ENCODE assay signal across 25 cellular contexts in the genomic region with DNA sequence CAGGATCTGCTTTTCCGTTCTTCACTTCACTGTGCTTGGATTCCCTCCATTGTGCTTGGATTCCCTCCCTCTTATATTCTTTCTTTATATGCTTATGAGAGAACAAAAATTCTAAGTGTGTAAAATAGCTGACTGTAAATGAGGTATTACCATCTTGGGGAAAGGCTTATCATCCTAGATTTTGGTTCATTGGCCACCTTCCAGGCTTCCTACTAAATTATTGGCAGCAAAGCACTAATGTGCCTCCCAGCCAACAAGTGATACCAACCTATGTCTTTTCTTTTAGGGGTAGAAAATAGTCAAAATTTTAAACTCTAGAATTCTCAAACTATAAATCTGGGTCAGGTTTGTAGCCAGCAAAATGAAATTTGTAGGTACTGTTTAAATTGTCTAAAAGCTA.
"Had no signal": no experiment of that assay in that cellular context is flagged by ENCODE, and none has a peak within 500 bp of the region (broad histone marks: within the 10 kb centered on the region; RNA-seq: fewer than 3 reads in every experiment).

No MANE protein-coding gene starts in this region.

- H3K27ac ChIP-seq: left lung, lower lobe of right lung, ovary, right atrium auricular region, right lobe of liver, tibial nerve, uterus had no signal

- H3K9me3 ChIP-seq: lower lobe of right lung, ovary, right atrium auricular region, right lobe of liver, uterus had no signal

- H3K4me1 ChIP-seq: left lung, lower lobe of right lung, right lobe of liver, tibial nerve, uterus had no signal

- H3K27me3 Mint-ChIP-seq: memory B cell; naive thymus-derived CD4-positive, alpha-beta T cell; natural killer cell treated with Interleukin-12 subunit alpha and Interleukin-12 subunit beta and Interleukin-15 and Interleukin-18, amount 100 ng/mL, for 72 hours; progenitor cell of endocrine pancreas; stimulated activated memory B cell treated with anti-CD40 and anti-IgM and Interleukin-4, amounts not matched to agents 10 μg/mL and 1 μg/mL and 100 μg/mL, for 72 hours; stimulated activated naive CD8-positive, alpha-beta T cell treated with anti-CD3 and anti-CD28 coated beads, Interleukin-15, amount 100 ng/mL, for 72 hours; type B pancreatic cell had no signal

- H3K27ac Mint-ChIP-seq: immature natural killer cell; memory B cell; naive thymus-derived CD4-positive, alpha-beta T cell; natural killer cell treated with Interleukin-12 subunit alpha and Interleukin-12 subunit beta and Interleukin-15 and Interleukin-18, amount 100 ng/mL, for 72 hours; progenitor cell of endocrine pancreas; stimulated activated memory B cell treated with anti-CD40 and anti-IgM and Interleukin-4, amounts not matched to agents 10 μg/mL and 1 μg/mL and 100 μg/mL, for 72 hours; stimulated activated naive CD8-positive, alpha-beta T cell treated with anti-CD3 and anti-CD28 coated beads, Interleukin-15, amount 100 ng/mL, for 72 hours; type B pancreatic cell had no signal

- H3K4me1 Mint-ChIP-seq: stimulated activated memory B cell treated with anti-CD40 and anti-IgM and Interleukin-4, amounts not matched to agents 10 μg/mL and 1 μg/mL and 100 μg/mL, for 72 hours had no signal

- H3K9me3 Mint-ChIP-seq: memory B cell; natural killer cell treated with Interleukin-12 subunit alpha and Interleukin-12 subunit beta and Interleukin-15 and Interleukin-18, amount 100 ng/mL, for 72 hours; stimulated activated memory B cell treated with anti-CD40 and anti-IgM and Interleukin-4, amounts not matched to agents 10 μg/mL and 1 μg/mL and 100 μg/mL, for 72 hours; type B pancreatic cell had no signal

- ATAC-seq: left colon; left lung; lower lobe of right lung; mucosa of descending colon; naive thymus-derived CD4-positive, alpha-beta T cell; natural killer cell treated with Interleukin-12 subunit alpha and Interleukin-12 subunit beta and Interleukin-15 and Interleukin-18, amount 100 ng/mL, for 72 hours; right lobe of liver; stimulated activated memory B cell treated with anti-CD40 and anti-IgM and Interleukin-4, amounts not matched to agents 10 μg/mL and 1 μg/mL and 100 μg/mL, for 72 hours; stimulated activated naive CD8-positive, alpha-beta T cell treated with anti-CD3 and anti-CD28 coated beads, Interleukin-15, amount 100 ng/mL, for 72 hours had no signal

- DNase-seq: immature natural killer cell; kidney; left colon; left lung; lower lobe of right lung; midbrain; mucosa of descending colon; naive thymus-derived CD4-positive, alpha-beta T cell; ovary; right lobe of liver; stimulated activated CD4-positive, alpha-beta T cell treated with anti-CD3 and anti-CD28 coated beads, Interleukin-1b, Interleukin-23, amount 100 ng/mL, for 48 hours; stimulated activated CD4-positive, alpha-beta T cell treated with anti-CD3 and anti-CD28 coated beads, Interleukin-2, amount 100 ng/mL, for 48 hours; stimulated activated CD4-positive, alpha-beta T cell treated with anti-CD3 and anti-CD28 coated beads, Interleukin-4, amount 100 ng/mL, for 4 hours; stimulated activated CD8-positive, alpha-beta memory T cell treated with anti-CD3 and anti-CD28 coated beads, Interleukin-4, amount 100 ng/mL, for 48 hours; stimulated activated naive CD4-positive, alpha-beta T cell treated with Interleukin-2 at 50 U/mL for 16 hours; stimulated activated naive CD8-positive, alpha-beta T cell treated with anti-CD3 and anti-CD28 coated beads, Interleukin-15, amount 100 ng/mL, for 72 hours; uterus had no signal

- H3K4me2 ChIP-seq: smooth muscle cell had no signal

- H3K4me3 Mint-ChIP-seq: immature natural killer cell; memory B cell; naive thymus-derived CD4-positive, alpha-beta T cell; natural killer cell treated with Interleukin-12 subunit alpha and Interleukin-12 subunit beta and Interleukin-15 and Interleukin-18, amount 100 ng/mL, for 72 hours; stimulated activated memory B cell treated with anti-CD40 and anti-IgM and Interleukin-4, amounts not matched to agents 10 μg/mL and 1 μg/mL and 100 μg/mL, for 72 hours; stimulated activated naive CD8-positive, alpha-beta T cell treated with anti-CD3 and anti-CD28 coated beads, Interleukin-15, amount 100 ng/mL, for 72 hours; type B pancreatic cell had no signal

- H3K27me3 ChIP-seq: left lung, ovary, right atrium auricular region, right lobe of liver, tibial nerve, uterus had no signal
